ENCODE assay signal across 35 cellular contexts in genomic region chr18:8196238-8196637, GRCh38.
DNase-seq lines count a peak whose midpoint lies in the region; ATAC-seq and TF ChIP-seq lines count a peak whose summit lies in the region.
"Had no signal": no experiment of that assay in that cellular context is flagged by ENCODE, and none has a peak within 500 bp of the region (broad histone marks: within the 10 kb centered on the region; RNA-seq: fewer than 3 reads in every experiment).

No MANE protein-coding gene starts in this region.

- no peak overlapping the region for H3K27ac ChIP-seq in H9 (ENCODE audit: insufficient read length, low read depth, low read length)
- H3K27ac ChIP-seq in left lung = no peak overlapping the region
- no peak overlapping the region for H3K27ac ChIP-seq in lower lobe of right lung
- H3K27ac ChIP-seq in upper lobe of right lung = no peak overlapping the region
- H3K27ac ChIP-seq in OCI-LY7 (ENCODE audit: low read depth, low read length, poor library complexity, severe bottlenecking) = no peak overlapping the region
- no peak overlapping the region for H3K27ac ChIP-seq in PC-9
- H3K27ac ChIP-seq: 22Rv1; A549; BLaER1; BLaER1 treated with 17β-estradiol and CSF1 and Interleukin-3, amounts not matched to agents 10 nM and 100 nM; C4-2B had no signal

- H2AFZ ChIP-seq in H9 (ENCODE audit: low read length) (no peak overlapping the region), OCI-LY7 (ENCODE audit: low read length) (no peak overlapping the region), PC-9 (no peak overlapping the region)

- H3K56ac ChIP-seq in H9 (ENCODE audit: insufficient read length, low read depth, low read length) = no peak overlapping the region

- no peak overlapping the region for H2BK5ac ChIP-seq in H9 (ENCODE audit: insufficient read length, low read length)

- H3K14ac ChIP-seq in H9 (ENCODE audit: insufficient read depth, low read length) = no peak overlapping the region

- H3K4me1 Mint-ChIP-seq in H9 (peaks cover 2 to 3% of the 10 kb centered on the region in 2 experiments; a peak in 1 of 4 replicates), HFFc6 (ENCODE audit: low read depth) (no peaks in the 10 kb centered on the region; the same call in 1 of the 2 replicates)
- H3K4me1 Mint-ChIP-seq: B cell; CD14-positive monocyte; CD4-positive, alpha-beta memory T cell; CD4-positive, CD25-positive, alpha-beta regulatory T cell; CD8-positive, alpha-beta memory T cell had no signal

- H3K23me2 ChIP-seq in H9 (ENCODE audit: insufficient read length, low read depth, low read length, poor library complexity, severe bottlenecking) = no peaks in the 10 kb centered on the region

- H3K4me2 ChIP-seq in H9 (ENCODE audit: insufficient read depth, insufficient read length, low read length) (no peak overlapping the region), OCI-LY7 (ENCODE audit: low read length) (no peak overlapping the region), PC-9 (no peak overlapping the region)
- H3K4me2 ChIP-seq: A549; BLaER1; BLaER1 treated with 17β-estradiol and CSF1 and Interleukin-3, amounts not matched to agents 10 nM and 100 nM had no signal

- no peaks in the 10 kb centered on the region for H3K9me2 ChIP-seq in OCI-LY7 (ENCODE audit: insufficient read depth, low read length)
- 0 out of 2 replicates have a peak, but pooled peaks cover 6% of the 10 kb centered on the region for H3K9me2 ChIP-seq in PC-9 (ENCODE audit: insufficient read depth)

- intact Hi-C loops in left lung (cut with DNase I) = no loop called here
- intact Hi-C loops in lower lobe of right lung (cut with DNase I) = no loop called here
- intact Hi-C loops in upper lobe of right lung (cut with DNase I) = no loop called here
- intact Hi-C loops in OCI-LY7 (cut with micrococcal nuclease; ENCODE audit: unreplicated experiment) = no loop called here
- intact Hi-C loops in PC-9 (cut with micrococcal nuclease; ENCODE audit: unreplicated experiment) = no loop called here

- POLR2A ChIA-PET in OCI-LY7 (lab: Charles Lee) = interaction anchor here (0.9 kb wide), 1 partner anchor 24 kb away, joined by 4 read pairs; no protein-coding TSS in a partner anchor
- POLR2A ChIA-PET in PC-9 (lab: Charles Lee; ENCODE audit: unreplicated experiment) = no interaction called here

- H3K27ac Mint-ChIP-seq in H9 (0 out of 7 replicates have a peak overlapping the region, but pooled peaks of 1 of the 3 experiments have one; percentile 33), HFFc6 (no peak overlapping the region)
- H3K27ac Mint-ChIP-seq: B cell; CD14-positive monocyte; CD4-positive, alpha-beta memory T cell; CD4-positive, alpha-beta T cell; CD4-positive, CD25-positive, alpha-beta regulatory T cell; CD8-positive, alpha-beta memory T cell; CD8-positive, alpha-beta T cell had no signal

- no peak overlapping the region for H2BK20ac ChIP-seq in H9 (ENCODE audit: low read depth, low read length, poor library complexity, severe bottlenecking)

- no TSS peak for BruUV-seq in OCI-LY7 (replicated peaks; lab: Mats Ljungman, UMichigan)
- no TSS peak for BruUV-seq in PC-9 (replicated peaks; lab: Mats Ljungman, UMichigan)

- no peaks in the 10 kb centered on the region for H3K9me3 Mint-ChIP-seq in H9
- H3K9me3 Mint-ChIP-seq in HFFc6 = no peaks in the 10 kb centered on the region
- H3K9me3 Mint-ChIP-seq: CD4-positive, alpha-beta T cell; CD8-positive, alpha-beta T cell had no signal

- peak overlapping the region; percentile 52 for H3K23ac ChIP-seq in H9 (ENCODE audit: insufficient read length, low read depth, low read length)

- H3K4me1 ChIP-seq in H9 (ENCODE audit: insufficient read depth, low read length) = no peaks in the 10 kb centered on the region
- no peaks in the 10 kb centered on the region for H3K4me1 ChIP-seq in left lung
- H3K4me1 ChIP-seq in lower lobe of right lung = no peaks in the 10 kb centered on the region
- H3K4me1 ChIP-seq in upper lobe of right lung = no peaks in the 10 kb centered on the region
- no peaks in the 10 kb centered on the region for H3K4me1 ChIP-seq in OCI-LY7 (ENCODE audit: insufficient read depth, low read length, poor library complexity, severe bottlenecking)
- no peaks in the 10 kb centered on the region for H3K4me1 ChIP-seq in PC-9 (replicated peaks; ENCODE audit: insufficient read depth)
- H3K4me1 ChIP-seq: A549; BE2C; BLaER1; BLaER1 treated with 17β-estradiol and CSF1 and Interleukin-3, amounts not matched to agents 10 nM and 100 nM; Caco-2 had no signal

- no CpG with 5 or more reads among the region's 4 CpGs for WGBS in H9 (ENCODE audit: extremely low coverage, insufficient read length, low lambda C conversion rate)

- H3F3A ChIP-seq in PC-9 (ENCODE audit: insufficient read depth, low read depth) = no peaks in the 10 kb centered on the region

- ATAC-seq in left lung (peak; percentile 79), lower lobe of right lung (peak; percentile 67 to 81), upper lobe of right lung (peak; percentile 86)
- ATAC-seq: A549; CD8-positive, alpha-beta T cell had no signal

- H3K4me3 ChIP-seq in left lung (no peak overlapping the region), lower lobe of right lung (no peak overlapping the region), upper lobe of right lung (no peak overlapping the region), OCI-LY7 (ENCODE audit: low read depth, low read length, poor library complexity, severe bottlenecking) (no peak overlapping the region), PC-9 (no peak overlapping the region)
- H3K4me3 ChIP-seq: A549; BLaER1; BLaER1 treated with 17β-estradiol and CSF1 and Interleukin-3, amounts not matched to agents 10 nM and 100 nM had no signal

- H4K20me1 ChIP-seq in H9 (ENCODE audit: control insufficient read depth, insufficient read depth, insufficient read length) (no peaks in the 10 kb centered on the region), OCI-LY7 (ENCODE audit: insufficient read depth, low read length) (no peaks in the 10 kb centered on the region), PC-9 (ENCODE audit: insufficient read depth) (no peaks in the 10 kb centered on the region)
- H4K20me1 ChIP-seq: BLaER1; BLaER1 treated with 17β-estradiol and CSF1 and Interleukin-3, amounts not matched to agents 10 nM and 100 nM had no signal

- no peak overlapping the region for H4K8ac ChIP-seq in H9 (replicated peaks; ENCODE audit: insufficient read length, low read depth, low read length)

- H3K36me3 Mint-ChIP-seq in H9 (ENCODE audit: insufficient read depth in 1 of 3, low read depth in 3 of 3) (no peaks in the 10 kb centered on the region), HFFc6 (ENCODE audit: low read depth) (no peaks in the 10 kb centered on the region)
- H3K36me3 Mint-ChIP-seq: CD14-positive monocyte; CD4-positive, alpha-beta memory T cell; CD4-positive, CD25-positive, alpha-beta regulatory T cell; CD8-positive, alpha-beta memory T cell; CD8-positive, alpha-beta T cell had no signal

- H3K9me3 ChIP-seq in H9 (ENCODE audit: control insufficient read depth, low read depth, low read length) (no peaks in the 10 kb centered on the region), left lung (no peaks in the 10 kb centered on the region), lower lobe of right lung (no peaks in the 10 kb centered on the region), upper lobe of right lung (no peaks in the 10 kb centered on the region), OCI-LY7 (ENCODE audit: low read length) (no peaks in the 10 kb centered on the region), PC-9 (ENCODE audit: insufficient read depth, low read depth) (no peaks in the 10 kb centered on the region)
- H3K9me3 ChIP-seq: A549; BE2C; BLaER1; BLaER1 treated with 17β-estradiol and CSF1 and Interleukin-3, amounts not matched to agents 10 nM and 100 nM; Caco-2 had no signal

- H3K9ac ChIP-seq in H9 (ENCODE audit: extremely low read depth, insufficient read length, low read length) = no peak overlapping the region
- H3K9ac ChIP-seq: BLaER1; BLaER1 treated with 17β-estradiol and CSF1 and Interleukin-3, amounts not matched to agents 10 nM and 100 nM had no signal

- no peak overlapping the region for H4K5ac ChIP-seq in H9 (ENCODE audit: insufficient read length, low read depth, low read length)

- no peaks in the 10 kb centered on the region for H3K79me1 ChIP-seq in H9 (ENCODE audit: insufficient read depth, low read depth, low read length, poor library complexity, severe bottlenecking)

- H2BK120ac ChIP-seq in H9 (ENCODE audit: low read depth, low read length, poor library complexity, severe bottlenecking) = no peak overlapping the region

- no peak overlapping the region for H2BK12ac ChIP-seq in H9 (ENCODE audit: insufficient read length, low read depth, low read length)

- no peak for DNase-seq in H9
- no peak for DNase-seq in left lung
- DNase-seq in lower lobe of right lung = no peak
- no peak for DNase-seq in upper lobe of right lung
- no peak for DNase-seq in HFFc6
- no peak for DNase-seq in OCI-LY7 (ENCODE audit: low spot score)
- no peak for DNase-seq in PC-9
- DNase-seq in activated CD4-positive, CD25-positive, alpha-beta regulatory T cell (lab: John Stamatoyannopoulos, UW) = no peak
- DNase-seq: 8988T; ACHN; AML-193; BE2C; C1 segment of cervical spinal cord; Caco-2; Calu3; CD4-positive, alpha-beta memory T cell; CD4-positive, alpha-beta T cell; CD4-positive, CD25-positive, alpha-beta regulatory T cell; CD8-positive, alpha-beta memory T cell; CD8-positive, alpha-beta T cell; COR-L47; DMS 273 treated with DMSO at 0.1 percent for 48 hours; DMS153; DMS53; DMS79; DMS79 treated with DMSO at 0.1 percent for 48 hours; DND-41; EL had no signal

- no peaks in the 10 kb centered on the region for H3K79me2 ChIP-seq in H9 (ENCODE audit: insufficient read depth, low read length)
- no peaks in the 10 kb centered on the region for H3K79me2 ChIP-seq in OCI-LY7 (ENCODE audit: insufficient read depth, low read depth, low read length)
- no peaks in the 10 kb centered on the region for H3K79me2 ChIP-seq in PC-9 (ENCODE audit: low read depth)

- CTCF ChIA-PET in OCI-LY7 (lab: Charles Lee; ENCODE audit: unreplicated experiment) (no interaction called here), PC-9 (lab: Charles Lee) (no interaction called here)

- H3K18ac ChIP-seq in H9 (ENCODE audit: insufficient read length, low read depth, low read length) = no peak overlapping the region

- no peak overlapping the region for H3K4ac ChIP-seq in H9 (ENCODE audit: low read depth, low read length)

- H4K91ac ChIP-seq in H9 (ENCODE audit: insufficient read length, low read depth, low read length) = no peak overlapping the region

- no peak overlapping the region for H2BK15ac ChIP-seq in H9 (ENCODE audit: low read depth, low read length)

- H3K4me3 Mint-ChIP-seq in H9 (no peak overlapping the region), HFFc6 (no peak overlapping the region)
- H3K4me3 Mint-ChIP-seq: B cell; CD4-positive, alpha-beta memory T cell; CD4-positive, alpha-beta T cell; CD4-positive, CD25-positive, alpha-beta regulatory T cell; CD8-positive, alpha-beta memory T cell; CD8-positive, alpha-beta T cell had no signal

- H3T11ph ChIP-seq in H9 (ENCODE audit: low read length) = no peak overlapping the region

- no peaks in the 10 kb centered on the region for H3K36me3 ChIP-seq in left lung
- no peaks in the 10 kb centered on the region for H3K36me3 ChIP-seq in lower lobe of right lung
- H3K36me3 ChIP-seq in upper lobe of right lung = no peaks in the 10 kb centered on the region
- no peaks in the 10 kb centered on the region for H3K36me3 ChIP-seq in OCI-LY7 (ENCODE audit: insufficient read depth, low read length)
- no peaks in the 10 kb centered on the region for H3K36me3 ChIP-seq in PC-9 (ENCODE audit: low read depth)
- H3K36me3 ChIP-seq: BE2C; BLaER1; BLaER1 treated with 17β-estradiol and CSF1 and Interleukin-3, amounts not matched to agents 10 nM and 100 nM had no signal

- no peak overlapping the region for H2AK5ac ChIP-seq in H9 (ENCODE audit: insufficient read length, low read length)

- no peaks in the 10 kb centered on the region for H3K27me3 ChIP-seq in H9 (ENCODE audit: insufficient read depth, low read length)
- no peaks in the 10 kb centered on the region for H3K27me3 ChIP-seq in left lung
- no peaks in the 10 kb centered on the region for H3K27me3 ChIP-seq in lower lobe of right lung (ENCODE audit: low read depth)
- no peaks in the 10 kb centered on the region for H3K27me3 ChIP-seq in upper lobe of right lung
- no peaks in the 10 kb centered on the region for H3K27me3 ChIP-seq in PC-9 (ENCODE audit: insufficient read depth, low read depth)
- H3K27me3 ChIP-seq: BE2C; BLaER1; BLaER1 treated with 17β-estradiol and CSF1 and Interleukin-3, amounts not matched to agents 10 nM and 100 nM had no signal

- TF ChIP-seq CTCF in H9 (conservative IDR thresholded peaks at IDR 0.05) = no peak
- TF ChIP-seq CTCF in left lung (IDR thresholded peaks at IDR 0.05) = no peak
- TF ChIP-seq CTCF in lower lobe of right lung (IDR thresholded peaks at IDR 0.05) = no peak
- no peak for TF ChIP-seq CTCF in upper lobe of right lung (IDR thresholded peaks at IDR 0.05)
- TF ChIP-seq CTCF in HFFc6 (IDR thresholded peaks at IDR 0.05) = no peak
- TF ChIP-seq CTCF in OCI-LY7 (conservative IDR thresholded peaks at IDR 0.05; ENCODE audit: low read length) = no peak
- TF ChIP-seq CTCF in PC-9 (conservative IDR thresholded peaks at IDR 0.05) = no peak

- H3K27me3 Mint-ChIP-seq in H9 (ENCODE audit: low read depth) = no peaks in the 10 kb centered on the region
- H3K27me3 Mint-ChIP-seq in HFFc6 (ENCODE audit: insufficient read depth) = no peaks in the 10 kb centered on the region; the same call in 1 of the 2 replicates
- H3K27me3 Mint-ChIP-seq: B cell; CD4-positive, alpha-beta memory T cell; CD4-positive, alpha-beta T cell; CD4-positive, CD25-positive, alpha-beta regulatory T cell; CD8-positive, alpha-beta memory T cell had no signal
